16 cellular contexts compared by ENCODE assay signal in genomic region chr10:20265146-20265545, GRCh38.
DNase-seq lines count a peak whose midpoint lies in the region; ATAC-seq, FAIRE-seq and TF ChIP-seq lines count a peak whose summit lies in the region.
"Had no signal": no experiment of that assay in that cellular context is flagged by ENCODE, and none has a peak within 500 bp of the region (broad histone marks: within the 10 kb centered on the region; RNA-seq: fewer than 3 reads in every experiment).

No MANE protein-coding gene starts in this region.

- no peak overlapping the region for H3K23ac ChIP-seq in IMR-90 (ENCODE audit: low read depth, low read length)

- dilution Hi-C loops in IMR-90 (cut with HindIII; ENCODE audit: low sequenced_read_pairs, unreplicated experiment), result no loop called here

- no peak overlapping the region for H3K18ac ChIP-seq in IMR-90 (ENCODE audit: low read depth, low read length)

- no TSS peak for BruUV-seq in IMR-90 (replicated peaks; lab: Mats Ljungman, UMichigan)

- H3K27me3 ChIP-seq in IMR-90 (ENCODE audit: control insufficient read depth, insufficient read depth, low read length) (no peaks in the 10 kb centered on the region), bronchial epithelial cell (ENCODE audit: control insufficient read depth, insufficient read depth, low read length) (no peaks in the 10 kb centered on the region)
- H3K27me3 ChIP-seq: BLaER1 had no signal

- no peak overlapping the region for H3K27ac ChIP-seq in IMR-90 (ENCODE audit: insufficient read depth, low read length)
- H3K27ac ChIP-seq: BLaER1 had no signal

- POLR2A ChIA-PET in IMR-90 (lab: Charles Lee; ENCODE audit: unreplicated experiment), result no interaction called here

- no CpG with 5 or more reads among the region's 1 CpG for WGBS in IMR-90 (ENCODE audit: extremely low coverage in 2 of 2, insufficient read length in 1 of 2), 2 experiments

- in situ Hi-C loops in IMR-90 (cut with MboI; ENCODE audit: low sequenced_read_pairs), result no loop called here

- DNase-seq in IMR-90 (peak; percentile 45), bronchial epithelial cell (ENCODE audit: low read depth) (peak; percentile 5), fibroblast of mammary gland (ENCODE audit: low read depth) (peak; percentile 14), skeletal muscle cell (ENCODE audit: low read depth) (peak; percentile 4), RPMI8226 (no peak), islet precursor cell (no peak)
- no peak for DNase-seq in activated CD4-positive, CD25-positive, alpha-beta regulatory T cell treated with anti-CD3 and anti-CD28 coated beads, Interleukin-2, amount 50 U/mL, for 72 hours
- DNase-seq: 8988T; Calu3; CD4-positive, alpha-beta memory T cell; DMS79 treated with DMSO at 0.1 percent for 48 hours; GF-D8; H9 had no signal

- H3K9me3 ChIP-seq in IMR-90 (ENCODE audit: control insufficient read depth, insufficient read depth, low read length), result peaks cover 7% of the 10 kb centered on the region; the same call in 1 of the 2 replicates

- no peak overlapping the region for H2BK20ac ChIP-seq in IMR-90 (ENCODE audit: low read depth, low read length)

- H4K91ac ChIP-seq in IMR-90 (ENCODE audit: insufficient read depth, low read depth, low read length), result no peak overlapping the region

- ATAC-seq in IMR-90 (ENCODE audit: low read depth), result peak; percentile 37
- ATAC-seq: HepG2 had no signal

- TF ChIP-seq CTCF in IMR-90 (conservative IDR thresholded peaks at IDR 0.05; ENCODE audit: low read depth, low read length) (no peak), bronchial epithelial cell (IDR thresholded peaks at IDR 0.05; ENCODE audit: insufficient read depth, low read length, severe bottlenecking) (no peak), fibroblast of mammary gland (conservative IDR thresholded peaks at IDR 0.05; ENCODE audit: control insufficient read depth, insufficient read depth, low read depth, low read length) (no peak)

- H3K4me3 ChIP-seq in IMR-90 (ENCODE audit: insufficient read depth, low read depth, low read length) (no peak overlapping the region), bronchial epithelial cell (ENCODE audit: low read depth, low read length) (no peak overlapping the region), fibroblast of mammary gland (ENCODE audit: control insufficient read depth, low read depth, low read length) (no peak overlapping the region), skeletal muscle cell (ENCODE audit: low read depth, low read length) (no peak overlapping the region)
- H3K4me3 ChIP-seq: BLaER1 had no signal

- H2BK5ac ChIP-seq in IMR-90 (ENCODE audit: low read depth, low read length, poor library complexity, severe bottlenecking), result no peak overlapping the region

- no peak for FAIRE-seq in bronchial epithelial cell (lab: Jason Lieb, UNC)
- FAIRE-seq: H1, HepG2 had no signal

- H2AFZ ChIP-seq in IMR-90 (replicated peaks; ENCODE audit: low read length, poor library complexity), result no peak overlapping the region

- no peaks in the 10 kb centered on the region for H3K4me1 ChIP-seq in IMR-90 (ENCODE audit: control insufficient read depth, insufficient read depth, low read length)
- H3K4me1 ChIP-seq: BLaER1 had no signal

- no peak overlapping the region for H2AK9ac ChIP-seq in IMR-90 (replicated peaks; ENCODE audit: low read depth, low read length, poor library complexity)

- CTCF ChIA-PET in IMR-90 (lab: Yijun Ruan, JAX), result no interaction called here

- no peak overlapping the region for H2BK120ac ChIP-seq in IMR-90 (ENCODE audit: low read depth, low read length)

- H2AK5ac ChIP-seq in IMR-90 (ENCODE audit: low read depth, low read length), result no peak overlapping the region

- TF ChIP-seq RAD21 in IMR-90 (IDR thresholded peaks at IDR 0.05; ENCODE audit: low read length), result no peak

- no peak for TF ChIP-seq POLR2A in IMR-90 (IDR thresholded peaks at IDR 0.05; ENCODE audit: low read depth, low read length)

- H4K8ac ChIP-seq in IMR-90 (ENCODE audit: low read depth in 2 of 2, low read length in 2 of 2), result no peak overlapping the region

- H3K36me3 ChIP-seq in IMR-90 (ENCODE audit: control insufficient read depth, insufficient read depth, low read length), result no peaks in the 10 kb centered on the region
- H3K36me3 ChIP-seq in bronchial epithelial cell (ENCODE audit: control insufficient read depth, insufficient read depth, low read length), result no peaks in the 10 kb centered on the region
- H3K36me3 ChIP-seq: BLaER1 had no signal

- intact Hi-C loops in IMR-90 (cut with micrococcal nuclease), result loop anchor here (10.0 kb wide), 1 partner anchor 450 kb away; the partner anchor contains the start of gene PLXDC2

- H3K4me2 ChIP-seq in IMR-90 (ENCODE audit: low read depth, low read length), result no peak overlapping the region
- H3K4me2 ChIP-seq: BLaER1 had no signal

- no peak overlapping the region for H3K56ac ChIP-seq in IMR-90 (ENCODE audit: extremely low read depth, insufficient read depth, low read length)

- H3K9me1 ChIP-seq in IMR-90 (ENCODE audit: insufficient read depth, low read length), result no peaks in the 10 kb centered on the region

- no peak overlapping the region for H3K4ac ChIP-seq in IMR-90 (ENCODE audit: low read depth, low read length)

- H3K9ac ChIP-seq in IMR-90 (ENCODE audit: low read depth, low read length), result no peak overlapping the region
- H3K9ac ChIP-seq: BLaER1 had no signal

- H3K79me1 ChIP-seq in IMR-90 (ENCODE audit: low read depth in 1 of 2, low read length in 2 of 2), result no peaks in the 10 kb centered on the region

- no peak overlapping the region for H3K14ac ChIP-seq in IMR-90 (replicated peaks; ENCODE audit: low read depth, low read length)

- no peak overlapping the region for H4K5ac ChIP-seq in IMR-90 (ENCODE audit: low read depth, low read length)

- no peaks in the 10 kb centered on the region for H4K20me1 ChIP-seq in IMR-90 (ENCODE audit: insufficient read depth, low read length)
- H4K20me1 ChIP-seq: BLaER1 had no signal

- no peak overlapping the region for H2BK15ac ChIP-seq in IMR-90 (ENCODE audit: low read depth, low read length)

TF ChIP-seq in IMR-90, 13 proteins besides CTCF, POLR2A, EP300 and RAD21:
- no peak for TF ChIP-seq CHD1 (IDR thresholded peaks at IDR 0.05; ENCODE audit: low read depth, low read length)
- TF ChIP-seq CEBPB (IDR thresholded peaks at IDR 0.05; ENCODE audit: low read depth, low read length), result peak; percentile 8; the same call in 1 of the 2 replicates

Comparison
In these comparisons a context has a peak if more than half of its experiments do, and no peak if none do; other contexts are left out.
1. DNase-seq: peak in IMR-90 (single experiment), bronchial epithelial cell (single experiment), fibroblast of mammary gland (single experiment) and skeletal muscle cell (single experiment); none in RPMI8226 (single experiment), islet precursor cell (single experiment) and activated CD4-positive, CD25-positive, alpha-beta regulatory T cell treated with anti-CD3 and anti-CD28 coated beads, Interleukin-2, amount 50 U/mL, for 72 hours (single experiment).